ENCODE assay signal across 23 cellular contexts in the genomic region with DNA sequence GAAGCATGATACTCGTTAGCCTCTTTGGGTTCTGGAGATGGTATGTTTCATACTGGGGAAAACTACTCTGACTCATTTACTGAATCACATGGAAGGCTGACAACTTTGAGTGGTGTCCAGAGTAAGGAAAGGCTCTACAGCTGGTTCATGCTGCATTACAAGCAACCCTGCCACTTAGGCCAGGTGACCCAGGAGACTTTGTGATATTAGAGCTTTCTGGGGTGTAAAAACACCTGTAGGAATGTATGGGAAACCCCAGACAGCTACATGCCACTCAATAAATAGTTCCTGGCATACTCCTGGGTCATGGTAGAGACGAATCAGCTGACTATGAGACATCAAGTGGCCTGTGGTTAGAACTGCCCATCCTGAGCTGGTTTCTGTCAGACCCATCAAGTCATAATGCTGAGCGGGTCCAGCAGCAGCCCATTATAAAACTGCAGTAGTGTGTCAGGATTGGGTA.
A peak's percentile ranks its signal among the peaks of the same experiment; 100 is the strongest.
DNase-seq lines count a peak whose midpoint lies in the region; ATAC-seq lines count a peak whose summit lies in the region.
"Had no signal": no experiment of that assay in that cellular context is flagged by ENCODE, and none has a peak within 500 bp of the region (broad histone marks: within the 10 kb centered on the region; RNA-seq: fewer than 3 reads in every experiment).

No MANE protein-coding gene starts in this region.

- no peaks in the 10 kb centered on the region for H3K9me3 ChIP-seq in adipocyte (ENCODE audit: control insufficient read depth, low read length)
- H3K9me3 ChIP-seq: ascending aorta, BLaER1, esophagus squamous epithelium, pancreas, right lobe of liver, SJSA1 had no signal

- ATAC-seq in GM21526 (IDR thresholded peaks at IDR 0.05; ENCODE audit: low FRiP score, unreplicated experiment) = no peak
- no peak for ATAC-seq in HG03342 (IDR thresholded peaks at IDR 0.05; ENCODE audit: unreplicated experiment)
- ATAC-seq: activated CD8-positive, alpha-beta memory T cell treated with anti-CD3 and anti-CD28 coated beads, Interleukin-2, amount 10 ng/mL, durations not matched to agents 7 days and 5 days; left colon; natural killer cell; pancreas; right lobe of liver; T-helper 17 cell had no signal

- no peaks in the 10 kb centered on the region for H3K27me3 ChIP-seq in adipocyte (replicated peaks; ENCODE audit: control insufficient read depth, insufficient read depth, low read length)
- H3K27me3 ChIP-seq: ascending aorta, BLaER1, pancreas, right lobe of liver had no signal

- H3K4me3 ChIP-seq in adipocyte (ENCODE audit: low read length) = no peak overlapping the region
- H3K4me3 ChIP-seq: ascending aorta, BLaER1, esophagus squamous epithelium, pancreas, right lobe of liver, SJSA1 had no signal

- no peak overlapping the region for H3K9ac ChIP-seq in adipocyte (ENCODE audit: low read length)
- H3K9ac ChIP-seq: BLaER1 had no signal

- no peaks in the 10 kb centered on the region for H3K36me3 ChIP-seq in adipocyte (ENCODE audit: control insufficient read depth, insufficient read depth, low read length, severe bottlenecking)
- H3K36me3 ChIP-seq: ascending aorta, BLaER1, esophagus squamous epithelium, pancreas, right lobe of liver, SJSA1 had no signal

- H3K4me1 ChIP-seq in adipocyte (ENCODE audit: control insufficient read depth, insufficient read depth, low read length) = peaks cover 16% of the 10 kb centered on the region
- H3K4me1 ChIP-seq: ascending aorta, BLaER1, esophagus squamous epithelium, pancreas, SJSA1 had no signal

- DNase-seq in AG08395 (ENCODE audit: low spot score) (peak; percentile 74), HS-5 (ENCODE audit: low read depth) (peak; percentile 60), adipocyte (ENCODE audit: low read depth) (peak; percentile 12), fibroblast of peridontal ligament (ENCODE audit: extremely low read depth) (peak; percentile 63), NCI-H187 (lab: John Stamatoyannopoulos, UW) (no peak), globus pallidus (ENCODE audit: low spot score) (no peak)
- DNase-seq: activated CD4-positive, alpha-beta T cell treated with anti-CD3 and anti-CD28 coated beads, Interleukin-2, amount 10 ng/mL, durations not matched to agents 24 days and 14 days; activated CD8-positive, alpha-beta memory T cell treated with anti-CD3 and anti-CD28 coated beads, Interleukin-2, amount 10 ng/mL, durations not matched to agents 7 days and 5 days; effector CD4-positive, alpha-beta T cell; esophagus squamous epithelium; head of caudate nucleus; left colon; natural killer cell; NCI-H1417 treated with DMSO at 0.1 percent for 48 hours; NCI-H510A; pancreas; right lobe of liver; T-helper 17 cell had no signal

Comparison
In these comparisons a context has a peak if more than half of its experiments do, and no peak if none do; other contexts are left out.
1. DNase-seq: peak in AG08395 (single experiment), HS-5 (single experiment), adipocyte (single experiment) and fibroblast of peridontal ligament (single experiment); none in NCI-H187 (0 of 2) and globus pallidus (single experiment).